ENCODE assay signal across 2 cellular contexts in genomic region chr3:177089120-177089519, GRCh38.
TF ChIP-seq lines count a peak whose summit lies in the region.

No MANE protein-coding gene starts in this region.

TF ChIP-seq in GM23338, 12 proteins besides CTCF, POLR2A, EP300 and RAD21 (continued from another document):
- TF ChIP-seq REST (IDR thresholded peaks at IDR 0.05; ENCODE audit: unreplicated experiment) (no peak), STAT1 (IDR thresholded peaks at IDR 0.05; ENCODE audit: unreplicated experiment) (no peak), JUNB (IDR thresholded peaks at IDR 0.05; ENCODE audit: unreplicated experiment) (no peak), EZH2 (IDR thresholded peaks at IDR 0.05; ENCODE audit: low read depth, unreplicated experiment) (no peak), POLR2AphosphoS5 (IDR thresholded peaks at IDR 0.05; ENCODE audit: low read depth) (no peak), EZH2phosphoT487 (IDR thresholded peaks at IDR 0.05; ENCODE audit: unreplicated experiment) (no peak), ZNF114 (CRISPR knock-in tag; IDR thresholded peaks at IDR 0.05) (no peak), ETS1 (IDR thresholded peaks at IDR 0.05) (no peak), ZNF462 (CRISPR knock-in tag; IDR thresholded peaks at IDR 0.05) (no peak), ZNF331 (CRISPR knock-in tag; IDR thresholded peaks at IDR 0.05; ENCODE audit: low read depth) (no peak), NANOG (IDR thresholded peaks at IDR 0.05; ENCODE audit: borderline replicate concordance) (no peak)
TF ChIP-seq in GM23338: peak in this region for 0.

TF ChIP-seq in WTC11, 78 proteins besides CTCF, POLR2A, EP300 and RAD21 (continued from another document):
- no peak for TF ChIP-seq TP53 (CRISPR knock-in tag; IDR thresholded peaks at IDR 0.05)
- TF ChIP-seq HMGXB4 (CRISPR knock-in tag; IDR thresholded peaks at IDR 0.05): no peak
- no peak for TF ChIP-seq USF2 (CRISPR knock-in tag; IDR thresholded peaks at IDR 0.05)
- TF ChIP-seq MXD4 (CRISPR knock-in tag; IDR thresholded peaks at IDR 0.05; ENCODE audit: borderline replicate concordance): no peak
- TF ChIP-seq ZNF219 (CRISPR knock-in tag; IDR thresholded peaks at IDR 0.05; ENCODE audit: borderline replicate concordance): no peak
- no peak for TF ChIP-seq EMX1 (CRISPR knock-in tag; IDR thresholded peaks at IDR 0.05)
- TF ChIP-seq MAX (CRISPR knock-in tag; IDR thresholded peaks at IDR 0.05): no peak
- no peak for TF ChIP-seq TEAD4 (CRISPR knock-in tag; IDR thresholded peaks at IDR 0.05)
- no peak for TF ChIP-seq FOXP1 (CRISPR knock-in tag; IDR thresholded peaks at IDR 0.05; ENCODE audit: borderline replicate concordance)
- TF ChIP-seq GTF2I (CRISPR knock-in tag; conservative IDR thresholded peaks at IDR 0.05): no peak
- no peak for TF ChIP-seq ZNF512 (CRISPR knock-in tag; IDR thresholded peaks at IDR 0.05; ENCODE audit: borderline replicate concordance)
- TF ChIP-seq E2F1 (CRISPR knock-in tag; IDR thresholded peaks at IDR 0.05): no peak
- TF ChIP-seq NR2C2 (CRISPR knock-in tag; IDR thresholded peaks at IDR 0.05): no peak
- no peak for TF ChIP-seq NFE2L1 (CRISPR knock-in tag; IDR thresholded peaks at IDR 0.05)
